ENCODE assay signal across 8 cellular contexts in the genomic region with DNA sequence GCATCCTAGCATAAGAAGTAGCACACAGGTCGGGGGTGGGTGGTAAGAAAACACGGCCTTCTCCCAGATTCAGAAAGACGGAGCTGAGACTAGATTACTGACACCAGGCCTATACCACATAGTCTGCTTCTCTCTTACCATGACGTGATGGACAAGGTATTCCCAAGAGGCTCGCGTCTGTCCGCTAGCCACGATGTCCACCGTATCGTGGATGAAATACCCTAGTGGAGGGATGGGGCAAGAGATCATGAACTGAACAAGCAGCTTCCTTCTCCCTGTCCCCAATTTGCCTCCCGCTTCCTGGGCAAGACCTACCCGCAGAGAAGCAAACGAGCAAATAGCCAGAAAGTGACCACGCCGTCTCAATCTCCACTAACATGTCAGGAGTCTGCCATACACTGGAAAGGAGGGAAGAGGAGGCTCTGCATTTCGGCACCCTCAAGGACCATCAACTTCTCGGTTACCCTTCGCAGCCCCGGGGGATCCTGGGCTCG. TPM values are rescaled to one million over a fixed set of nuclear protein-coding genes. Genes with fewer than 3 reads are reported as not detected.
DNase-seq lines count a peak whose midpoint lies in the region; TF ChIP-seq lines count a peak whose summit lies in the region.

No MANE protein-coding gene starts in this region.

- H3K4me3 ChIP-seq in NB4 (ENCODE audit: low read depth, low read length) (peak overlapping the region; percentile 75), iPS DF 6.9 (ENCODE audit: low read length) (peak overlapping the region; percentile 55; the same call in 1 of the 2 replicates)

- no peak overlapping the region for H3K27ac ChIP-seq in iPS DF 6.9 (ENCODE audit: low read length)

- H3K9me3 ChIP-seq in iPS DF 6.9 (ENCODE audit: control insufficient read depth, insufficient read depth, low read length) = no peaks in the 10 kb centered on the region

- intact Hi-C loops in activated T-helper 1 cell treated with anti-CD3 and anti-CD28 coated beads, Interleukin-12 subunit alpha, Interleukin-12 subunit beta, Interleukin-2, Interleukin-4 antibody, amounts not matched to agents 30 ng/mL and 10 ng/mL and 1 ng/mL, durations not matched to agents 14 hours and 24 hours and 36 hours (cut with micrococcal nuclease) = loop anchor here (5.0 kb wide), 2 partner anchors 412 to 567 kb away; partner anchors contain the start of gene NUFIP2

- TF ChIP-seq CTCF in NB4 (IDR thresholded peaks at IDR 0.05; ENCODE audit: low read depth, low read length) (peak; percentile 6), GM10266 (IDR thresholded peaks at IDR 0.05; ENCODE audit: control insufficient read depth, insufficient read depth, low read depth, missing control alignments) (no peak)

- no peaks in the 10 kb centered on the region for H3K9me3 Mint-ChIP-seq in activated T-helper 1 cell treated with anti-CD3 and anti-CD28 coated beads, Interleukin-12 subunit alpha, Interleukin-12 subunit beta, Interleukin-2, Interleukin-4 antibody, amounts not matched to agents 30 ng/mL and 10 ng/mL and 1 ng/mL, durations not matched to agents 14 hours and 24 hours and 36 hours

- WGBS in iPS DF 6.9 (ENCODE audit: insufficient coverage, insufficient read length) = no CpG with 5 or more reads among the region's 20 CpGs

- peaks cover 46% of the 10 kb centered on the region for H3K36me3 Mint-ChIP-seq in activated T-helper 1 cell treated with anti-CD3 and anti-CD28 coated beads, Interleukin-12 subunit alpha, Interleukin-12 subunit beta, Interleukin-2, Interleukin-4 antibody, amounts not matched to agents 30 ng/mL and 10 ng/mL and 1 ng/mL, durations not matched to agents 14 hours and 24 hours and 36 hours (ENCODE audit: low read depth)

- DNase-seq in NCI-H748 treated with DMSO at 0.1 percent for 48 hours (lab: John Stamatoyannopoulos, UW) (peak; percentile 60), NCI-H748 (lab: John Stamatoyannopoulos, UW; ENCODE audit: unreplicated experiment) (no peak), NB4 (ENCODE audit: low read depth) (peak; percentile 88), iPS DF 6.9 (ENCODE audit: low read depth, low spot score) (no peak), putamen (ENCODE audit: low spot score) (no peak), GM10266 (ENCODE audit: extremely low spot score) (no peak)
- DNase-seq in activated T-helper 1 cell treated with anti-CD3 and anti-CD28 coated beads, Interleukin-12 subunit alpha, Interleukin-12 subunit beta, Interleukin-2, Interleukin-4 antibody, amounts not matched to agents 30 ng/mL and 10 ng/mL and 1 ng/mL, durations not matched to agents 14 hours and 24 hours and 36 hours (ENCODE audit: low spot score) = no peak
- peak; percentile 46 for DNase-seq in stimulated activated CD4-positive, alpha-beta T cell treated with anti-CD3 and anti-CD28 coated beads, Interleukin-4, amount 100 ng/mL, for 24 hours

- H3K4me3 Mint-ChIP-seq in activated T-helper 1 cell treated with anti-CD3 and anti-CD28 coated beads, Interleukin-12 subunit alpha, Interleukin-12 subunit beta, Interleukin-2, Interleukin-4 antibody, amounts not matched to agents 30 ng/mL and 10 ng/mL and 1 ng/mL, durations not matched to agents 14 hours and 24 hours and 36 hours = peak overlapping the region; percentile 89

- H3K4me1 Mint-ChIP-seq in activated T-helper 1 cell treated with anti-CD3 and anti-CD28 coated beads, Interleukin-12 subunit alpha, Interleukin-12 subunit beta, Interleukin-2, Interleukin-4 antibody, amounts not matched to agents 30 ng/mL and 10 ng/mL and 1 ng/mL, durations not matched to agents 14 hours and 24 hours and 36 hours (ENCODE audit: low read depth) = peaks cover 75% of the 10 kb centered on the region

- H3K36me3 ChIP-seq in iPS DF 6.9 (ENCODE audit: control insufficient read depth, insufficient read depth, low read length) = peaks cover 25% of the 10 kb centered on the region; the same call in 1 of the 2 replicates

- H3K27me3 Mint-ChIP-seq in activated T-helper 1 cell treated with anti-CD3 and anti-CD28 coated beads, Interleukin-12 subunit alpha, Interleukin-12 subunit beta, Interleukin-2, Interleukin-4 antibody, amounts not matched to agents 30 ng/mL and 10 ng/mL and 1 ng/mL, durations not matched to agents 14 hours and 24 hours and 36 hours (ENCODE audit: insufficient read depth) = no peaks in the 10 kb centered on the region

- TF ChIP-seq POLR2A in NB4 (IDR thresholded peaks at IDR 0.05; ENCODE audit: extremely low read depth, insufficient read length) = peak; percentile 47

- H3K4me1 ChIP-seq in iPS DF 6.9 (ENCODE audit: control insufficient read depth, insufficient read depth, low read length) = no peaks in the 10 kb centered on the region

- H3K27ac Mint-ChIP-seq in activated T-helper 1 cell treated with anti-CD3 and anti-CD28 coated beads, Interleukin-12 subunit alpha, Interleukin-12 subunit beta, Interleukin-2, Interleukin-4 antibody, amounts not matched to agents 30 ng/mL and 10 ng/mL and 1 ng/mL, durations not matched to agents 14 hours and 24 hours and 36 hours = peak overlapping the region; percentile 86

- no peaks in the 10 kb centered on the region for H3K27me3 ChIP-seq in iPS DF 6.9 (ENCODE audit: control insufficient read depth, insufficient read depth, low read length)

RNA-seq across cellular contexts. Expression of gene TLCD1, which starts 0.8 kb away (rescaled TPM):
- 9.5 and 11.5 TPM in 2 replicates for total RNA-seq in activated T-helper 1 cell treated with anti-CD3 and anti-CD28 coated beads, Interleukin-12 subunit alpha, Interleukin-12 subunit beta, Interleukin-2, Interleukin-4 antibody, amounts not matched to agents 30 ng/mL and 10 ng/mL and 1 ng/mL, durations not matched to agents 14 hours and 24 hours and 36 hours

RNA-seq across cellular contexts. Expression of gene NEK8, which starts 3.4 kb away (rescaled TPM):
- total RNA-seq in activated T-helper 1 cell treated with anti-CD3 and anti-CD28 coated beads, Interleukin-12 subunit alpha, Interleukin-12 subunit beta, Interleukin-2, Interleukin-4 antibody, amounts not matched to agents 30 ng/mL and 10 ng/mL and 1 ng/mL, durations not matched to agents 14 hours and 24 hours and 36 hours = 5.2 and 5.4 TPM in 2 replicates

RNA-seq across cellular contexts. Expression of gene RPL23A, which starts 5.4 kb away (rescaled TPM):
- total RNA-seq in activated T-helper 1 cell treated with anti-CD3 and anti-CD28 coated beads, Interleukin-12 subunit alpha, Interleukin-12 subunit beta, Interleukin-2, Interleukin-4 antibody, amounts not matched to agents 30 ng/mL and 10 ng/mL and 1 ng/mL, durations not matched to agents 14 hours and 24 hours and 36 hours = 1,513 and 1,534 TPM in 2 replicates

RNA-seq across cellular contexts. Expression of gene RAB34, which starts 7.5 kb away (rescaled TPM):
- total RNA-seq in activated T-helper 1 cell treated with anti-CD3 and anti-CD28 coated beads, Interleukin-12 subunit alpha, Interleukin-12 subunit beta, Interleukin-2, Interleukin-4 antibody, amounts not matched to agents 30 ng/mL and 10 ng/mL and 1 ng/mL, durations not matched to agents 14 hours and 24 hours and 36 hours = 17.6 and 18.2 TPM in 2 replicates

RNA-seq across cellular contexts. Expression of gene PROCA1, which starts 13.5 kb away (rescaled TPM):
- 4.4 and 5.2 TPM in 2 replicates for total RNA-seq in activated T-helper 1 cell treated with anti-CD3 and anti-CD28 coated beads, Interleukin-12 subunit alpha, Interleukin-12 subunit beta, Interleukin-2, Interleukin-4 antibody, amounts not matched to agents 30 ng/mL and 10 ng/mL and 1 ng/mL, durations not matched to agents 14 hours and 24 hours and 36 hours

Comparison
In these comparisons a context has a peak if more than half of its experiments do, and no peak if none do; other contexts are left out.
1. DNase-seq: peak in NCI-H748 treated with DMSO at 0.1 percent for 48 hours (single experiment), NB4 (single experiment) and stimulated activated CD4-positive, alpha-beta T cell treated with anti-CD3 and anti-CD28 coated beads, Interleukin-4, amount 100 ng/mL, for 24 hours (single experiment); none in NCI-H748 (single experiment), activated T-helper 1 cell treated with anti-CD3 and anti-CD28 coated beads, Interleukin-12 subunit alpha, Interleukin-12 subunit beta, Interleukin-2, Interleukin-4 antibody, amounts not matched to agents 30 ng/mL and 10 ng/mL and 1 ng/mL, durations not matched to agents 14 hours and 24 hours and 36 hours (single experiment), iPS DF 6.9 (single experiment), putamen (single experiment) and GM10266 (single experiment).